ENCODE assay signal across 8 cellular contexts in genomic region chr4:6873792-6874461, GRCh38. TPM values are rescaled to one million over a fixed set of nuclear protein-coding genes. Genes with fewer than 3 reads are reported as not detected.
A peak's percentile ranks its signal among the peaks of the same experiment; 100 is the strongest.
DNase-seq lines count a peak whose midpoint lies in the region; ATAC-seq, FAIRE-seq and TF ChIP-seq lines count a peak whose summit lies in the region.

No MANE protein-coding gene starts in this region.

- DNase-seq in GM19240 (ENCODE audit: insufficient read length, low spot score) (peak; percentile 47), MM.1S (peak; percentile 66), HepG2 (ENCODE audit: low spot score) (peak; percentile 41)
- DNase-seq in activated CD4-positive, CD25-positive, alpha-beta regulatory T cell treated with anti-CD3 and anti-CD28 coated beads, Interleukin-2, amount 50 U/mL, for 72 hours: peak; percentile 78
- peak; percentile 68 for DNase-seq in central memory CD4-positive, alpha-beta T cell
- DNase-seq in stimulated activated CD4-positive, alpha-beta T cell treated with anti-CD3 and anti-CD28 coated beads, TNF-alpha, amount 100 ng/mL, for 4 hours (ENCODE audit: low read depth in 3 of 3): peak; percentile 67 to 70 (median 70)

- peaks cover 16 to 58% (median 36%) of the 10 kb centered on the region in 10 experiments for H3K4me1 ChIP-seq in BLaER1 treated with 17β-estradiol and CSF1 and Interleukin-3, amounts not matched to agents 10 nM and 100 nM
- H3K4me1 ChIP-seq in MM.1S (ENCODE audit: low read length) (no peaks in the 10 kb centered on the region), HepG2 (ENCODE audit: insufficient read depth, low read length) (no peaks in the 10 kb centered on the region)

- TF ChIP-seq POLR2A in HepG2 (IDR thresholded peaks at IDR 0.05; ENCODE audit: insufficient read depth in 1 of 2, low read depth in 2 of 2, low read length in 2 of 2): no peak

- H3K9me2 ChIP-seq in MM.1S (replicated peaks; ENCODE audit: insufficient read depth, low read length): no peaks in the 10 kb centered on the region

- no peak overlapping the region for H3K4me3 ChIP-seq in BLaER1 treated with 17β-estradiol and CSF1 and Interleukin-3, amounts not matched to agents 10 nM and 100 nM
- no peak overlapping the region for H3K4me3 ChIP-seq in MM.1S (ENCODE audit: low read length)
- H3K4me3 ChIP-seq in HepG2 (replicated peaks in 1 of 3; ENCODE audit: insufficient read depth in 1 of 3, low read depth in 2 of 3, low read length in 3 of 3): no peak overlapping the region

- no TSS peak for BruUV-seq in HepG2 (replicated peaks; lab: Mats Ljungman, UMichigan)

- no peaks in the 10 kb centered on the region for H3K27me3 ChIP-seq in BLaER1 treated with 17β-estradiol and CSF1 and Interleukin-3, amounts not matched to agents 10 nM and 100 nM
- H3K27me3 ChIP-seq in MM.1S (replicated peaks; ENCODE audit: insufficient read depth, low read length) (no peaks in the 10 kb centered on the region), HepG2 (ENCODE audit: control insufficient read depth in 1 of 2, insufficient read depth in 2 of 2, low read length in 2 of 2) (no peaks in the 10 kb centered on the region)

- H3K27ac ChIP-seq in BLaER1 treated with 17β-estradiol and CSF1 and Interleukin-3, amounts not matched to agents 10 nM and 100 nM: peak overlapping the region in 7 of 11 experiments; percentile 60 to 79 (median 69); a peak in 11 of 22 replicates
- H3K27ac ChIP-seq in MM.1S (ENCODE audit: low read length) (no peak overlapping the region), HepG2 (ENCODE audit: extremely low read length, insufficient read depth, low read length) (no peak overlapping the region)

- peaks cover 65 to 98% (median 89%) of the 10 kb centered on the region in 11 experiments for H3K36me3 ChIP-seq in BLaER1 treated with 17β-estradiol and CSF1 and Interleukin-3, amounts not matched to agents 10 nM and 100 nM
- H3K36me3 ChIP-seq in MM.1S (replicated peaks; ENCODE audit: insufficient read depth, low read length) (0 out of 2 replicates have a peak, but pooled peaks cover under 1% of the 10 kb centered on the region), HepG2 (replicated peaks in 1 of 2; ENCODE audit: control insufficient read depth in 1 of 2, insufficient read depth in 2 of 2, low read length in 2 of 2) (peaks cover 15 to 72% of the 10 kb centered on the region in 2 experiments)

- no peaks in the 10 kb centered on the region for H3K79me2 ChIP-seq in MM.1S (ENCODE audit: low read length)
- no peaks in the 10 kb centered on the region for H3K79me2 ChIP-seq in HepG2 (ENCODE audit: insufficient read depth, low read length)

- WGBS in HepG2 (ENCODE audit: low lambda C conversion rate): 80% methylated on average over 2 of the region's 3 CpGs

- POLR2A ChIA-PET in HepG2 (lab: Yijun Ruan, JAX): interaction anchor here (1.0 to 2.9 kb wide), 4 partner anchors 19 to 200 kb away, joined by 3 to 13 read pairs (median 4); a partner anchor contains a TSS

- H2AFZ ChIP-seq in MM.1S (ENCODE audit: low read length) (no peak overlapping the region), HepG2 (ENCODE audit: low read length) (no peak overlapping the region)

- peaks cover 6 to 73% (median 54%) of the 10 kb centered on the region in 11 experiments; a peak in 20 of 22 replicates for H4K20me1 ChIP-seq in BLaER1 treated with 17β-estradiol and CSF1 and Interleukin-3, amounts not matched to agents 10 nM and 100 nM
- H4K20me1 ChIP-seq in MM.1S (ENCODE audit: insufficient read depth, low read length) (no peaks in the 10 kb centered on the region), HepG2 (ENCODE audit: insufficient read depth, low read length) (peaks cover 3% of the 10 kb centered on the region; the same call in 1 of the 2 replicates)

- peak overlapping the region in 6 of 11 experiments; percentile 49 to 80 (median 74); a peak in 9 of 22 replicates for H3K4me2 ChIP-seq in BLaER1 treated with 17β-estradiol and CSF1 and Interleukin-3, amounts not matched to agents 10 nM and 100 nM
- H3K4me2 ChIP-seq in MM.1S (ENCODE audit: low read depth, low read length) (no peak overlapping the region), HepG2 (ENCODE audit: low read depth, low read length) (no peak overlapping the region)

- peak; percentile 88 for TF ChIP-seq CTCF in MM.1S (IDR thresholded peaks at IDR 0.05; ENCODE audit: low read length)
- peak; percentile 89 for TF ChIP-seq CTCF in HepG2 (CRISPR knock-in tag; IDR thresholded peaks at IDR 0.05)

- in situ Hi-C loops in HepG2 (cut with HindIII; ENCODE audit: extremely low pct_ligation_motif_present, low pct_unique_long_range_greater_than_20kb): no loop called here

- peak; percentile 83 for TF ChIP-seq RAD21 in HepG2 (CRISPR knock-in tag; IDR thresholded peaks at IDR 0.05)

- TF ChIP-seq EP300 in HepG2 (IDR thresholded peaks at IDR 0.05; ENCODE audit: low read depth in 2 of 2, low read length in 2 of 2): no peak
- no peak for TF ChIP-seq EP300 in HepG2 (CRISPR knock-in tag; IDR thresholded peaks at IDR 0.05; ENCODE audit: borderline replicate concordance)

- intact Hi-C loops in HepG2 (cut with micrococcal nuclease; ENCODE audit: unreplicated experiment): loop anchor here (1.0 kb wide), 1 partner anchor 154 kb away; no protein-coding TSS in a partner anchor

- H3K9ac ChIP-seq in BLaER1 treated with 17β-estradiol and CSF1 and Interleukin-3, amounts not matched to agents 10 nM and 100 nM: peak overlapping the region in 4 of 11 experiments; percentile 34 to 59 (median 48); a peak in 2 of 22 replicates
- H3K9ac ChIP-seq in MM.1S (ENCODE audit: low read length) (no peak overlapping the region), HepG2 (ENCODE audit: insufficient read depth, low read depth, low read length) (no peak overlapping the region)

- no peaks in the 10 kb centered on the region for H3F3A ChIP-seq in MM.1S (ENCODE audit: insufficient read depth, low read length)

- peaks cover 0 to 10% (median 0%) of the 10 kb centered on the region in 11 experiments; a peak in 2 of 22 replicates for H3K9me3 ChIP-seq in BLaER1 treated with 17β-estradiol and CSF1 and Interleukin-3, amounts not matched to agents 10 nM and 100 nM (replicated peaks in 1 of 11)
- H3K9me3 ChIP-seq in MM.1S (replicated peaks; ENCODE audit: insufficient read depth, low read length): no peaks in the 10 kb centered on the region
- no peaks in the 10 kb centered on the region for H3K9me3 ChIP-seq in HepG2 (ENCODE audit: low read length)

- FAIRE-seq in HepG2 (lab: Jason Lieb, UNC): peak; percentile 76

- ATAC-seq in HepG2 (peak; percentile 89), HG03095 (IDR thresholded peaks at IDR 0.05; ENCODE audit: unreplicated experiment) (no peak)

- CTCF ChIA-PET in HepG2 (lab: Yijun Ruan, JAX; ENCODE audit: low intra/inter-chr PET ratio, low total read pairs): interaction anchor here (1.1 to 2.5 kb wide), 4 partner anchors 90 to 154 kb away, joined by 3 to 50 read pairs (median 3); no protein-coding TSS in a partner anchor

TF ChIP-seq in HepG2, 621 proteins besides CTCF, POLR2A, EP300 and RAD21 (continues in another document):
- no peak for TF ChIP-seq MEIS2 (CRISPR knock-in tag; IDR thresholded peaks at IDR 0.05)
- TF ChIP-seq SMARCC2 (IDR thresholded peaks at IDR 0.05): no peak
- TF ChIP-seq CC2D1A (CRISPR knock-in tag; IDR thresholded peaks at IDR 0.05): no peak
- no peak for TF ChIP-seq ZNF543 (CRISPR knock-in tag; IDR thresholded peaks at IDR 0.05)
- no peak for TF ChIP-seq NFYC (CRISPR knock-in tag; IDR thresholded peaks at IDR 0.05)
- TF ChIP-seq ZNF616 (CRISPR knock-in tag; IDR thresholded peaks at IDR 0.05; ENCODE audit: low read depth): 0 out of 2 replicates have a peak, but pooled peaks have one; percentile 37
- peak; percentile 56 for TF ChIP-seq RBM22 (optimal IDR thresholded peaks at IDR 0.05; ENCODE audit: low read length)
- no peak for TF ChIP-seq CHD4 (IDR thresholded peaks at IDR 0.05; ENCODE audit: borderline replicate concordance, low read length)
- no peak for TF ChIP-seq EED (CRISPR knock-in tag; IDR thresholded peaks at IDR 0.05)
- no peak for TF ChIP-seq ZNF432 (CRISPR knock-in tag; IDR thresholded peaks at IDR 0.05; ENCODE audit: borderline replicate concordance)
- TF ChIP-seq CBX5 (CRISPR knock-in tag; IDR thresholded peaks at IDR 0.05; ENCODE audit: borderline replicate concordance): peak; percentile 31; the same call in 1 of the 2 replicates
- TF ChIP-seq ZFY (CRISPR knock-in tag; IDR thresholded peaks at IDR 0.05): no peak
- TF ChIP-seq TEAD3 (CRISPR knock-in tag; optimal IDR thresholded peaks at IDR 0.05; ENCODE audit: borderline replicate concordance): peak; percentile 34
- no peak for TF ChIP-seq SMARCE1 (IDR thresholded peaks at IDR 0.05; ENCODE audit: borderline replicate concordance)
- no peak for TF ChIP-seq ZNF557 (CRISPR knock-in tag; IDR thresholded peaks at IDR 0.05)
- 0 out of 2 replicates have a peak, but pooled peaks have one; percentile 58 for TF ChIP-seq CHCHD3 (CRISPR knock-in tag; IDR thresholded peaks at IDR 0.05)
- TF ChIP-seq MZF1 (CRISPR knock-in tag; IDR thresholded peaks at IDR 0.05; ENCODE audit: borderline replicate concordance): 0 out of 2 replicates have a peak, but pooled peaks have one; percentile 36
- TF ChIP-seq ZNF788 (CRISPR knock-in tag; IDR thresholded peaks at IDR 0.05; ENCODE audit: borderline replicate concordance): peak; percentile 53

RNA-seq across cellular contexts. Expression of gene TBC1D14, which starts 35.7 kb away (rescaled TPM):
- total RNA-seq in HepG2 (2016; rRNA removed; fragmentation: Illumina TruSeq; extraction: Trizol): 46.5 and 53.3 TPM in 2 replicates
- total RNA-seq in HepG2 (2016; cell fraction: cytosol; rRNA removed; fragmentation: Illumina TruSeq; extraction: Trizol; ENCODE audit: low read depth): 65.4 and 73.2 TPM in 2 replicates
- 45.9 and 47.6 TPM in 2 replicates for total RNA-seq in HepG2 (2016; cell fraction: insoluble cytoplasmic fraction; rRNA removed; fragmentation: Illumina TruSeq; extraction: Trizol)
- total RNA-seq in HepG2 (2016; cell fraction: membrane; rRNA removed; fragmentation: Illumina TruSeq; extraction: Trizol): 39.0 and 41.3 TPM in 2 replicates
- total RNA-seq in HepG2 (2016; cell fraction: nucleus; rRNA removed; fragmentation: Illumina TruSeq; extraction: Trizol): 38.2 and 42.5 TPM in 2 replicates
- 29.5 and 31.8 TPM in 2 replicates for polyA plus RNA-seq in HepG2 (2011; rRNA removed)
- 29.0 and 31.7 TPM in 2 replicates for polyA plus RNA-seq in HepG2 (2011; cell fraction: cytosol; rRNA removed)
- 29.6 and 30.6 TPM in 2 replicates for polyA plus RNA-seq in HepG2 (2011; cell fraction: nucleus; rRNA removed)
- 31.1 and 34.7 TPM in 2 replicates for polyA plus RNA-seq in HepG2 (2012)
- 5.0 TPM in 2 replicates for polyA plus RNA-seq in HepG2 (2016; cell fraction: cytosol; fragmentation: Illumina TruSeq; extraction: Trizol; ENCODE audit: low read depth)
- 34.0 and 38.1 TPM in 2 replicates for polyA plus RNA-seq in HepG2 (2016; cell fraction: insoluble cytoplasmic fraction; fragmentation: Illumina TruSeq; extraction: Trizol; ENCODE audit: low read depth)
- 15.8 and 17.3 TPM in 2 replicates for polyA plus RNA-seq in HepG2 (2016; cell fraction: membrane; fragmentation: Illumina TruSeq; extraction: Trizol; ENCODE audit: low read depth)
- polyA plus RNA-seq in HepG2 (2016; cell fraction: nucleus; fragmentation: Illumina TruSeq; extraction: Trizol; ENCODE audit: insufficient read depth, low read depth): 42.2 and 45.1 TPM in 2 replicates
- polyA minus RNA-seq in HepG2 (2011; rRNA and poly(A)+ RNA removed; ENCODE audit: low replicate concordance): 34.1 and 63.3 TPM in 2 replicates
- polyA minus RNA-seq in HepG2 (2011; cell fraction: cytosol; rRNA and poly(A)+ RNA removed): 21.7 and 28.5 TPM in 2 replicates
- 25.8 and 31.3 TPM in 2 replicates for polyA minus RNA-seq in HepG2 (2011; cell fraction: nucleus; rRNA and poly(A)+ RNA removed)

Comparison
In these comparisons a context has a peak if more than half of its experiments do, and no peak if none do; other contexts are left out.
1. H3K27ac ChIP-seq: peak in BLaER1 treated with 17β-estradiol and CSF1 and Interleukin-3, amounts not matched to agents 10 nM and 100 nM (7 of 11); none in MM.1S (single experiment) and HepG2 (single experiment).
2. H3K4me2 ChIP-seq: peak in BLaER1 treated with 17β-estradiol and CSF1 and Interleukin-3, amounts not matched to agents 10 nM and 100 nM (6 of 11); none in MM.1S (single experiment) and HepG2 (single experiment).
3. Peak in every context shown above with its lines, with median percentiles within 50 percentile points of each other: DNase-seq.